In the genomic region with DNA sequence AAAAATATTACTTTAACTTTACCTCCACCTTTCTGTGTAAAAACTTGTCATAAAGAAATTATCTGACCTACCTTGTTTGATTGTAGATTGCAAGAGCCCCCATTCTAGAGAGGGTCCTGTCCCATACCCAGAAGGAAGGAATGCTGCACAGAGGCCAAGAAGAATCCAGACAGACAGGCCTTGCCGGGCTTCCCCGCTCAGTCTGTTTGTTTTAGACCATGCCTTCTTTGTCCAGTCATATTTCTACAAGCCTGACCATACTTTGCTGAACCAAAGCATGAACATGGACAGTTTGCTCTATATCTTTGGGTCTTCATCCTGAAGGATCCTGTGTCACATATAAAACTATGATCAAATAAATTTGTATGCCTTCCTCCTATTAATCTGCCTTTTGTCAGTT, we compare ENCODE assay signal across 25 cellular contexts.
"Had no signal": no experiment of that assay in that cellular context is flagged by ENCODE, and none has a peak within 500 bp of the region (broad histone marks: within the 10 kb centered on the region; RNA-seq: fewer than 3 reads in every experiment).

No MANE protein-coding gene starts in this region.

- H3K36me3 Mint-ChIP-seq: immature natural killer cell; memory B cell; natural killer cell; stimulated activated naive B cell treated with anti-CD40 and anti-IgM and Interleukin-4, amounts not matched to agents 10 μg/mL and 1 μg/mL and 100 μg/mL, for 72 hours had no signal

- H3K27me3 ChIP-seq: ovary, right lobe of liver, tibial nerve, uterus had no signal

- H3K36me3 ChIP-seq: left ventricle myocardium inferior, lower lobe of right lung, ovary, right lobe of liver, thoracic aorta, tibial nerve, uterus had no signal

- ATAC-seq: effector memory CD8-positive, alpha-beta T cell; left colon; lower lobe of right lung; natural killer cell; right lobe of liver; stimulated activated naive B cell treated with anti-CD40 and anti-IgM and Interleukin-4, amounts not matched to agents 10 μg/mL and 1 μg/mL and 100 μg/mL, for 72 hours had no signal

- H3K4me1 Mint-ChIP-seq: immature natural killer cell, natural killer cell had no signal

- DNase-seq: cortex of kidney; effector memory CD8-positive, alpha-beta T cell; hypothalamus; immature natural killer cell; islet precursor cell; kidney glomerular epithelial cell; left colon; left ventricle myocardium inferior; lower lobe of right lung; natural killer cell; occipital lobe; ovary; posterior cingulate gyrus; right lobe of liver; small intestine; stimulated activated CD4-positive, alpha-beta T cell treated with anti-CD3 and anti-CD28 coated beads, Interleukin-15, amount 100 ng/mL, for 24 hours; stimulated activated CD4-positive, alpha-beta T cell treated with anti-CD3 and anti-CD28 coated beads, Interleukin-2, amount 100 ng/mL, for 48 hours; stimulated activated naive B cell treated with anti-CD40 and anti-IgM and Interleukin-4, amounts not matched to agents 10 μg/mL and 1 μg/mL and 100 μg/mL, for 72 hours; uterus had no signal

- H3K4me3 Mint-ChIP-seq: effector memory CD8-positive, alpha-beta T cell; immature natural killer cell; memory B cell; natural killer cell; stimulated activated naive B cell treated with anti-CD40 and anti-IgM and Interleukin-4, amounts not matched to agents 10 μg/mL and 1 μg/mL and 100 μg/mL, for 72 hours; stimulated activated naive CD8-positive, alpha-beta T cell treated with anti-CD3 and anti-CD28 coated beads, Interleukin-15, Interleukin-2, amounts not matched to agents 100 ng/mL and 50 ng/mL, for 24 hours had no signal

- H3K9me3 ChIP-seq: lower lobe of right lung, ovary, right lobe of liver, thoracic aorta, tibial nerve, uterus had no signal

- H3K4me3 ChIP-seq: left ventricle myocardium inferior, lower lobe of right lung, ovary, right lobe of liver, thoracic aorta, tibial nerve, uterus had no signal

- FAIRE-seq: endometrium, frontal cortex, small intestine had no signal

- H3K27ac ChIP-seq: left ventricle myocardium inferior, lower lobe of right lung, ovary, right lobe of liver, thoracic aorta, tibial nerve, uterus had no signal

- H3K27ac Mint-ChIP-seq: effector memory CD8-positive, alpha-beta T cell; immature natural killer cell; memory B cell; natural killer cell; stimulated activated naive B cell treated with anti-CD40 and anti-IgM and Interleukin-4, amounts not matched to agents 10 μg/mL and 1 μg/mL and 100 μg/mL, for 72 hours; stimulated activated naive CD8-positive, alpha-beta T cell treated with anti-CD3 and anti-CD28 coated beads, Interleukin-15, Interleukin-2, amounts not matched to agents 100 ng/mL and 50 ng/mL, for 24 hours had no signal

- H3K9me3 Mint-ChIP-seq: effector memory CD8-positive, alpha-beta T cell; memory B cell; natural killer cell; stimulated activated naive CD8-positive, alpha-beta T cell treated with anti-CD3 and anti-CD28 coated beads, Interleukin-15, Interleukin-2, amounts not matched to agents 100 ng/mL and 50 ng/mL, for 24 hours had no signal

- H3K4me1 ChIP-seq: left ventricle myocardium inferior, lower lobe of right lung, right lobe of liver, tibial nerve, uterus had no signal

- H3K27me3 Mint-ChIP-seq: memory B cell; stimulated activated naive B cell treated with anti-CD40 and anti-IgM and Interleukin-4, amounts not matched to agents 10 μg/mL and 1 μg/mL and 100 μg/mL, for 72 hours; stimulated activated naive CD8-positive, alpha-beta T cell treated with anti-CD3 and anti-CD28 coated beads, Interleukin-15, Interleukin-2, amounts not matched to agents 100 ng/mL and 50 ng/mL, for 24 hours had no signal
